15 cellular contexts compared by ENCODE assay signal in genomic region chr5:62317810-62318209, GRCh38.
"Had no signal": no experiment of that assay in that cellular context is flagged by ENCODE, and none has a peak within 500 bp of the region (broad histone marks: within the 10 kb centered on the region; RNA-seq: fewer than 3 reads in every experiment).

No MANE protein-coding gene starts in this region.

- H3K27ac ChIP-seq: hepatocyte, left lung, suprapubic skin had no signal

- H3K27me3 ChIP-seq: hepatocyte, left lung, suprapubic skin had no signal

- H3K9me3 Mint-ChIP-seq: type B pancreatic cell had no signal

- H3K9me3 ChIP-seq: left lung, suprapubic skin had no signal

- H3K27ac Mint-ChIP-seq: type B pancreatic cell had no signal

- ATAC-seq: left lung had no signal

- H3K4me3 ChIP-seq: hepatocyte, left lung, suprapubic skin had no signal

- H3K4me3 Mint-ChIP-seq: type B pancreatic cell had no signal

- DNase-seq: activated CD4-positive, alpha-beta T cell treated with anti-CD3 and anti-CD28 coated beads, Interleukin-2, amount 50 U/mL, for 1 hour; activated CD4-positive, CD25-positive, alpha-beta regulatory T cell; activated naive CD4-positive, alpha-beta T cell treated with anti-CD3 and anti-CD28 coated beads, Interleukin-2, amount 50 U/mL, for 16 hours; activated T-cell treated with anti-CD3 and anti-CD28 coated beads for 4 hours; amniotic stem cell; kidney; left lung; mammary epithelial cell; nucleus accumbens; posterior cingulate gyrus; stimulated activated CD4-positive, alpha-beta T cell treated with anti-CD3 and anti-CD28 coated beads, Interleukin-4, amount 100 ng/mL, for 24 hours; stimulated activated naive CD4-positive, alpha-beta T cell treated with Interleukin-2 at 50 U/mL for 16 hours had no signal

- H3K27me3 Mint-ChIP-seq: type B pancreatic cell had no signal

- H3K36me3 ChIP-seq: left lung, suprapubic skin had no signal
